Comparison of ENCODE assay signal across 16 cellular contexts in the genomic region with DNA sequence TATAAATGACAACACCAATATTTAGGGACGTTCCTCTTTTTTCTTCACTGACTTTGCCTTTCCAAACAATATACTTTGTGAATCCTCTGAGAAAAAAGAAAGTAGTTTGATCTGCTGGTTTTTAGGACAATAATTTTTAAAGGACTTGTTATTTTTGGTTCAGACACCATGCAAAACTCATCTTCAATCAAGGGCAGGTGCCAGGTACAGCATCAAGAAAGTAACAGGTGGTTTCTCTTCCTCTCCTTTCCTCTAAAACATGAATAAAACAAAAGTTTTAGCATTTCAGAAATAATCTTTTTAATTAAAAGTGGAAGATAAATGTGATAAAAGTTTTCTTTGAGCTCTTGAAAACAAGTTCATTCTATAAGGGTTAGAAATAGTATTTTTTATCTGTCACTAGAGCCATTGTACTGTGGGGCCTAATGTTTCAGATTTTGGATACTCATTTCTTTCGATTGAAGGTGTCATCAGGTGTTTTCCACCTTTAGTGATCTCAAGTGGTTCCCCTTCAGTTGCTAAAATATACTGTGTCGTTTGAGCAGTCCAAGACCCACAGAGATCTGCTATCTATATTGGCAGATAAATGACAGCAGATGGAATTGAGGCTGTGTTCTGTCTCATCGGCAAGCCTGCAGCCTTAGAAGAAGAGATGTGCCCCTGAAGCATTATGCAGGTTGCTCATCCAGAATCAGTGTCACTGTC.
A peak's percentile ranks its signal among the peaks of the same experiment; 100 is the strongest.
DNase-seq lines count a peak whose midpoint lies in the region; ATAC-seq and TF ChIP-seq lines count a peak whose summit lies in the region.
"Had no signal": no experiment of that assay in that cellular context is flagged by ENCODE, and none has a peak within 500 bp of the region (broad histone marks: within the 10 kb centered on the region; RNA-seq: fewer than 3 reads in every experiment).

No MANE protein-coding gene starts in this region.

- DNase-seq in G401 (ENCODE audit: low spot score) (peak; percentile 20), cerebellum (ENCODE audit: low spot score) (peak; percentile 41), cerebellar cortex (ENCODE audit: low spot score) (no peak)
- DNase-seq in T-helper 2 cell treated with Interferon-gamma antibody and Interleukin-4, amounts not matched to agents 5 μg/mL and 100 μg/mL, for 36 hours (ENCODE audit: low spot score), result no peak
- DNase-seq: ACHN; CD4-positive, alpha-beta T cell; DMS53; DND-41; EL; GM23248 had no signal

- no peaks in the 10 kb centered on the region for H3K9me3 Mint-ChIP-seq in stimulated activated memory B cell treated with anti-CD40 and anti-IgM and Interleukin-4, amounts not matched to agents 10 μg/mL and 1 μg/mL and 100 μg/mL, for 72 hours
- no peaks in the 10 kb centered on the region for H3K9me3 Mint-ChIP-seq in T-helper 2 cell treated with Interferon-gamma antibody and Interleukin-4, amounts not matched to agents 5 μg/mL and 100 μg/mL, for 36 hours
- H3K9me3 Mint-ChIP-seq: CD4-positive, alpha-beta T cell had no signal

- H3K27ac ChIP-seq in HEK293 (ENCODE audit: extremely low read depth, low read depth, low read length), result no peak overlapping the region
- H3K27ac ChIP-seq: C4-2B, GM23248, KMS-11 had no signal

- no peaks in the 10 kb centered on the region for H3K4me1 ChIP-seq in HEK293 (ENCODE audit: control insufficient read depth, insufficient read depth, low read length)
- H3K4me1 ChIP-seq: HAP-1 had no signal

- no peak overlapping the region for H3K4me3 ChIP-seq in HEK293 (ENCODE audit: low read depth, low read length)
- H3K4me3 ChIP-seq: GM23248, HAP-1 had no signal

- peak overlapping the region; percentile 2 for H3K27ac Mint-ChIP-seq in stimulated activated memory B cell treated with anti-CD40 and anti-IgM and Interleukin-4, amounts not matched to agents 10 μg/mL and 1 μg/mL and 100 μg/mL, for 72 hours
- no peak overlapping the region for H3K27ac Mint-ChIP-seq in T-helper 2 cell treated with Interferon-gamma antibody and Interleukin-4, amounts not matched to agents 5 μg/mL and 100 μg/mL, for 36 hours
- H3K27ac Mint-ChIP-seq: CD4-positive, alpha-beta T cell had no signal

- H3K4me1 Mint-ChIP-seq in stimulated activated memory B cell treated with anti-CD40 and anti-IgM and Interleukin-4, amounts not matched to agents 10 μg/mL and 1 μg/mL and 100 μg/mL, for 72 hours, result peaks cover 5% of the 10 kb centered on the region
- H3K4me1 Mint-ChIP-seq in T-helper 2 cell treated with Interferon-gamma antibody and Interleukin-4, amounts not matched to agents 5 μg/mL and 100 μg/mL, for 36 hours (ENCODE audit: low read depth), result no peaks in the 10 kb centered on the region

- POLR2A ChIA-PET in HEK293 (lab: Yijun Ruan, JAX), result no interaction called here

- peaks cover 8% of the 10 kb centered on the region for H3K27me3 Mint-ChIP-seq in stimulated activated memory B cell treated with anti-CD40 and anti-IgM and Interleukin-4, amounts not matched to agents 10 μg/mL and 1 μg/mL and 100 μg/mL, for 72 hours
- H3K27me3 Mint-ChIP-seq in T-helper 2 cell treated with Interferon-gamma antibody and Interleukin-4, amounts not matched to agents 5 μg/mL and 100 μg/mL, for 36 hours (ENCODE audit: low read depth), result peaks cover 3% of the 10 kb centered on the region

- H3K9me3 ChIP-seq in HEK293 (ENCODE audit: control insufficient read depth, insufficient read depth, low read depth, low read length), result no peaks in the 10 kb centered on the region
- H3K9me3 ChIP-seq: HAP-1 had no signal

- ATAC-seq in stimulated activated memory B cell treated with anti-CD40 and anti-IgM and Interleukin-4, amounts not matched to agents 10 μg/mL and 1 μg/mL and 100 μg/mL, for 72 hours, result no peak
- no peak for ATAC-seq in HG03520 (IDR thresholded peaks at IDR 0.05; ENCODE audit: unreplicated experiment)

- CTCF ChIA-PET in HEK293 (lab: Yijun Ruan, JAX), result interaction anchor here (0.5 to 1.4 kb wide), 2 partner anchors 294 to 333 kb away, joined by 3 read pairs; no protein-coding TSS in a partner anchor

- H3K36me3 ChIP-seq in HEK293 (ENCODE audit: control insufficient read depth in 2 of 2, insufficient read depth in 1 of 2, low read length in 2 of 2), result no peaks in the 10 kb centered on the region
- H3K36me3 ChIP-seq: HAP-1 had no signal

- in situ Hi-C loops in G401 (cut with HindIII; ENCODE audit: low sequenced_read_pairs), result no loop called here

- no peaks in the 10 kb centered on the region for H3K36me3 Mint-ChIP-seq in stimulated activated memory B cell treated with anti-CD40 and anti-IgM and Interleukin-4, amounts not matched to agents 10 μg/mL and 1 μg/mL and 100 μg/mL, for 72 hours
- H3K36me3 Mint-ChIP-seq in T-helper 2 cell treated with Interferon-gamma antibody and Interleukin-4, amounts not matched to agents 5 μg/mL and 100 μg/mL, for 36 hours (ENCODE audit: low read depth), result no peaks in the 10 kb centered on the region

- no peak overlapping the region for H3K4me3 Mint-ChIP-seq in stimulated activated memory B cell treated with anti-CD40 and anti-IgM and Interleukin-4, amounts not matched to agents 10 μg/mL and 1 μg/mL and 100 μg/mL, for 72 hours
- no peak overlapping the region for H3K4me3 Mint-ChIP-seq in T-helper 2 cell treated with Interferon-gamma antibody and Interleukin-4, amounts not matched to agents 5 μg/mL and 100 μg/mL, for 36 hours
- H3K4me3 Mint-ChIP-seq: CD4-positive, alpha-beta T cell had no signal

- no peak for TF ChIP-seq CTCF in HEK293 (tag by site-specific recombination; IDR thresholded peaks at IDR 0.05)

TF ChIP-seq in HEK293, 187 proteins besides CTCF, POLR2A, EP300 and RAD21:
- TF ChIP-seq ZNF132 (tag by site-specific recombination; IDR thresholded peaks at IDR 0.05; ENCODE audit: borderline replicate concordance) (no peak), GLI4 (tag by site-specific recombination; IDR thresholded peaks at IDR 0.05) (no peak), SCRT2 (tag by site-specific recombination; IDR thresholded peaks at IDR 0.05) (peak; percentile 43)

Comparison
In these comparisons a context has a peak if more than half of its experiments do, and no peak if none do; other contexts are left out.
1. DNase-seq: peak in G401 (single experiment) and cerebellum (single experiment); none in cerebellar cortex (single experiment) and T-helper 2 cell treated with Interferon-gamma antibody and Interleukin-4, amounts not matched to agents 5 μg/mL and 100 μg/mL, for 36 hours (single experiment).